In genomic region chr3:16216373-16216935, GRCh38 we compare ENCODE assay signal across 23 cellular contexts. TPM values are rescaled to one million over a fixed set of nuclear protein-coding genes. Genes with fewer than 3 reads are reported as not detected.
"Had no signal": no experiment of that assay in that cellular context is flagged by ENCODE, and none has a peak within 500 bp of the region (broad histone marks: within the 10 kb centered on the region; RNA-seq: fewer than 3 reads in every experiment).

No MANE protein-coding gene starts in this region.

- FAIRE-seq: HepG2 had no signal

- ATAC-seq: HepG2, Panc1, PC-3, T-cell had no signal

- H3K27ac ChIP-seq: KMS-11, RWPE1 had no signal

- H3K9ac ChIP-seq: KMS-11 had no signal

- DNase-seq: IMR-90; Kasumi-1; MM.1S; NCI-H1092 treated with DMSO at 0.1 percent for 48 hours; NCI-H1436; NCI-H1694; NCI-H187 treated with DMSO at 0.1 percent for 48 hours; NCI-H2029 treated with DMSO at 0.1 percent for 48 hours; NCI-H2171 treated with DMSO at 0.1 percent for 48 hours; NCI-H345; NCI-H446 treated with DMSO at 0.1 percent for 48 hours; NCI-H510A treated with DMSO at 0.1 percent for 48 hours; NCI-H526; NCI-H748 treated with DMSO at 0.1 percent for 48 hours; NK-92 treated with Interleukin-12 subunit alpha and Interleukin-12 subunit beta, amount 100 ng/mL, for 24 hours; PC-3; SHP77; SW 1271; T-cell had no signal

- H3K4me2 ChIP-seq: KMS-11 had no signal

RNA-seq across cellular contexts. Expression of gene GALNT15, which starts 42.0 kb away (rescaled TPM):
- total RNA-seq: PC-3 had no signal
